ENCODE assay signal across 3 cellular contexts in genomic region chr15:75533945-75534344, GRCh38.
TF ChIP-seq lines count a peak whose summit lies in the region.

No MANE protein-coding gene starts in this region.

TF ChIP-seq in liver, 16 proteins besides CTCF, POLR2A, EP300 and RAD21 (continued from another document):
- no peak for TF ChIP-seq YY1 (IDR thresholded peaks at IDR 0.05)
- TF ChIP-seq MAX (IDR thresholded peaks at IDR 0.05): no peak
- no peak for TF ChIP-seq ATF3 (IDR thresholded peaks at IDR 0.05)
- TF ChIP-seq, protein P1, sequence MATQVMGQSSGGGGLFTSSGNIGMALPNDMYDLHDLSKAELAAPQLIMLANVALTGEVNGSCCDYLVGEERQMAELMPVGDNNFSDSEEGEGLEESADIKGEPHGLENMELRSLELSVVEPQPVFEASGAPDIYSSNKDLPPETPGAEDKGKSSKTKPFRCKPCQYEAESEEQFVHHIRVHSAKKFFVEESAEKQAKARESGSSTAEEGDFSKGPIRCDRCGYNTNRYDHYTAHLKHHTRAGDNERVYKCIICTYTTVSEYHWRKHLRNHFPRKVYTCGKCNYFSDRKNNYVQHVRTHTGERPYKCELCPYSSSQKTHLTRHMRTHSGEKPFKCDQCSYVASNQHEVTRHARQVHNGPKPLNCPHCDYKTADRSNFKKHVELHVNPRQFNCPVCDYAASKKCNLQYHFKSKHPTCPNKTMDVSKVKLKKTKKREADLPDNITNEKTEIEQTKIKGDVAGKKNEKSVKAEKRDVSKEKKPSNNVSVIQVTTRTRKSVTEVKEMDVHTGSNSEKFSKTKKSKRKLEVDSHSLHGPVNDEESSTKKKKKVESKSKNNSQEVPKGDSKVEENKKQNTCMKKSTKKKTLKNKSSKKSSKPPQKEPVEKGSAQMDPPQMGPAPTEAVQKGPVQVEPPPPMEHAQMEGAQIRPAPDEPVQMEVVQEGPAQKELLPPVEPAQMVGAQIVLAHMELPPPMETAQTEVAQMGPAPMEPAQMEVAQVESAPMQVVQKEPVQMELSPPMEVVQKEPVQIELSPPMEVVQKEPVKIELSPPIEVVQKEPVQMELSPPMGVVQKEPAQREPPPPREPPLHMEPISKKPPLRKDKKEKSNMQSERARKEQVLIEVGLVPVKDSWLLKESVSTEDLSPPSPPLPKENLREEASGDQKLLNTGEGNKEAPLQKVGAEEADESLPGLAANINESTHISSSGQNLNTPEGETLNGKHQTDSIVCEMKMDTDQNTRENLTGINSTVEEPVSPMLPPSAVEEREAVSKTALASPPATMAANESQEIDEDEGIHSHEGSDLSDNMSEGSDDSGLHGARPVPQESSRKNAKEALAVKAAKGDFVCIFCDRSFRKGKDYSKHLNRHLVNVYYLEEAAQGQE (IDR thresholded peaks at IDR 0.05): no peak
- no peak for TF ChIP-seq JUND (IDR thresholded peaks at IDR 0.05)
- TF ChIP-seq FOXA1 (IDR thresholded peaks at IDR 0.05): no peak
- TF ChIP-seq SP1 (IDR thresholded peaks at IDR 0.05): no peak
- TF ChIP-seq, protein P2, sequence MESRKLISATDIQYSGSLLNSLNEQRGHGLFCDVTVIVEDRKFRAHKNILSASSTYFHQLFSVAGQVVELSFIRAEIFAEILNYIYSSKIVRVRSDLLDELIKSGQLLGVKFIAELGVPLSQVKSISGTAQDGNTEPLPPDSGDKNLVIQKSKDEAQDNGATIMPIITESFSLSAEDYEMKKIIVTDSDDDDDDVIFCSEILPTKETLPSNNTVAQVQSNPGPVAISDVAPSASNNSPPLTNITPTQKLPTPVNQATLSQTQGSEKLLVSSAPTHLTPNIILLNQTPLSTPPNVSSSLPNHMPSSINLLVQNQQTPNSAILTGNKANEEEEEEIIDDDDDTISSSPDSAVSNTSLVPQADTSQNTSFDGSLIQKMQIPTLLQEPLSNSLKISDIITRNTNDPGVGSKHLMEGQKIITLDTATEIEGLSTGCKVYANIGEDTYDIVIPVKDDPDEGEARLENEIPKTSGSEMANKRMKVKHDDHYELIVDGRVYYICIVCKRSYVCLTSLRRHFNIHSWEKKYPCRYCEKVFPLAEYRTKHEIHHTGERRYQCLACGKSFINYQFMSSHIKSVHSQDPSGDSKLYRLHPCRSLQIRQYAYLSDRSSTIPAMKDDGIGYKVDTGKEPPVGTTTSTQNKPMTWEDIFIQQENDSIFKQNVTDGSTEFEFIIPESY (IDR thresholded peaks at IDR 0.05): no peak
- no peak for TF ChIP-seq TAF1 (conservative IDR thresholded peaks at IDR 0.05)
- TF ChIP-seq HNF4G (IDR thresholded peaks at IDR 0.05): no peak
- TF ChIP-seq RXRA (IDR thresholded peaks at IDR 0.05): no peak
- TF ChIP-seq FOXA2 (IDR thresholded peaks at IDR 0.05): no peak

TF ChIP-seq in HepG2, 621 proteins besides CTCF, POLR2A, EP300 and RAD21 (continued from another document):
- TF ChIP-seq DBP (CRISPR knock-in tag; IDR thresholded peaks at IDR 0.05; ENCODE audit: not compliant biosample characterization) (no peak), JUN (CRISPR knock-in tag; IDR thresholded peaks at IDR 0.05) (no peak), ZNF101 (CRISPR knock-in tag; IDR thresholded peaks at IDR 0.05; ENCODE audit: borderline replicate concordance, low read depth) (no peak), BRD4 (CRISPR knock-in tag; IDR thresholded peaks at IDR 0.05) (no peak), RXRB (CRISPR knock-in tag; IDR thresholded peaks at IDR 0.05; ENCODE audit: borderline replicate concordance) (no peak), CCAR2 (optimal IDR thresholded peaks at IDR 0.05; ENCODE audit: low read depth, low read length) (no peak), ZSCAN29 (CRISPR knock-in tag; conservative IDR thresholded peaks at IDR 0.05) (no peak), ZMYM4 (CRISPR knock-in tag; IDR thresholded peaks at IDR 0.05) (no peak), ZNF329 (CRISPR knock-in tag; IDR thresholded peaks at IDR 0.05; ENCODE audit: low read depth) (no peak), ONECUT2 (CRISPR knock-in tag; IDR thresholded peaks at IDR 0.05) (no peak), ZSCAN30 (CRISPR knock-in tag; IDR thresholded peaks at IDR 0.05) (no peak), ZFP62 (CRISPR knock-in tag; IDR thresholded peaks at IDR 0.05) (no peak), CREBL2 (CRISPR knock-in tag; IDR thresholded peaks at IDR 0.05; ENCODE audit: borderline replicate concordance) (no peak), ZBTB37 (CRISPR knock-in tag; IDR thresholded peaks at IDR 0.05) (no peak), RFXAP (CRISPR knock-in tag; IDR thresholded peaks at IDR 0.05; ENCODE audit: borderline replicate concordance) (no peak), ZBED4 (CRISPR knock-in tag; IDR thresholded peaks at IDR 0.05; ENCODE audit: borderline replicate concordance) (no peak), ZNF841 (CRISPR knock-in tag; IDR thresholded peaks at IDR 0.05; ENCODE audit: borderline replicate concordance) (no peak), EZH2 (conservative IDR thresholded peaks at IDR 0.05; ENCODE audit: low read depth, low read length) (no peak), HNF4G (IDR thresholded peaks at IDR 0.05; ENCODE audit: borderline replicate concordance, low read depth, low read length) (no peak), HNF4G (CRISPR knock-in tag; IDR thresholded peaks at IDR 0.05; ENCODE audit: borderline replicate concordance, low read depth) (no peak)

TF ChIP-seq in WTC11, 78 proteins besides CTCF, POLR2A, EP300 and RAD21 (continued from another document):
- TF ChIP-seq, protein P3, sequence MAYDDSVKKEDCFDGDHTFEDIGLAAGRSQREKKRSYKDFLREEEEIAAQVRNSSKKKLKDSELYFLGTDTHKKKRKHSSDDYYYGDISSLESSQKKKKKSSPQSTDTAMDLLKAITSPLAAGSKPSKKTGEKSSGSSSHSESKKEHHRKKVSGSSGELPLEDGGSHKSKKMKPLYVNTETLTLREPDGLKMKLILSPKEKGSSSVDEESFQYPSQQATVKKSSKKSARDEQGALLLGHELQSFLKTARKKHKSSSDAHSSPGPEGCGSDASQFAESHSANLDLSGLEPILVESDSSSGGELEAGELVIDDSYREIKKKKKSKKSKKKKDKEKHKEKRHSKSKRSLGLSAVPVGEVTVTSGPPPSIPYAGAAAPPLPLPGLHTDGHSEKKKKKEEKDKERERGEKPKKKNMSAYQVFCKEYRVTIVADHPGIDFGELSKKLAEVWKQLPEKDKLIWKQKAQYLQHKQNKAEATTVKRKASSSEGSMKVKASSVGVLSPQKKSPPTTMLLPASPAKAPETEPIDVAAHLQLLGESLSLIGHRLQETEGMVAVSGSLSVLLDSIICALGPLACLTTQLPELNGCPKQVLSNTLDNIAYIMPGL (CRISPR knock-in tag; IDR thresholded peaks at IDR 0.05): no peak
- no peak for TF ChIP-seq TEAD1 (CRISPR knock-in tag; IDR thresholded peaks at IDR 0.05)
- TF ChIP-seq, protein P4, sequence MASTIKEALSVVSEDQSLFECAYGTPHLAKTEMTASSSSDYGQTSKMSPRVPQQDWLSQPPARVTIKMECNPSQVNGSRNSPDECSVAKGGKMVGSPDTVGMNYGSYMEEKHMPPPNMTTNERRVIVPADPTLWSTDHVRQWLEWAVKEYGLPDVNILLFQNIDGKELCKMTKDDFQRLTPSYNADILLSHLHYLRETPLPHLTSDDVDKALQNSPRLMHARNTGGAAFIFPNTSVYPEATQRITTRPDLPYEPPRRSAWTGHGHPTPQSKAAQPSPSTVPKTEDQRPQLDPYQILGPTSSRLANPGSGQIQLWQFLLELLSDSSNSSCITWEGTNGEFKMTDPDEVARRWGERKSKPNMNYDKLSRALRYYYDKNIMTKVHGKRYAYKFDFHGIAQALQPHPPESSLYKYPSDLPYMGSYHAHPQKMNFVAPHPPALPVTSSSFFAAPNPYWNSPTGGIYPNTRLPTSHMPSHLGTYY (CRISPR knock-in tag; IDR thresholded peaks at IDR 0.05): no peak
- no peak for TF ChIP-seq GTF2I (CRISPR knock-in tag; conservative IDR thresholded peaks at IDR 0.05)
- TF ChIP-seq, protein P5, sequence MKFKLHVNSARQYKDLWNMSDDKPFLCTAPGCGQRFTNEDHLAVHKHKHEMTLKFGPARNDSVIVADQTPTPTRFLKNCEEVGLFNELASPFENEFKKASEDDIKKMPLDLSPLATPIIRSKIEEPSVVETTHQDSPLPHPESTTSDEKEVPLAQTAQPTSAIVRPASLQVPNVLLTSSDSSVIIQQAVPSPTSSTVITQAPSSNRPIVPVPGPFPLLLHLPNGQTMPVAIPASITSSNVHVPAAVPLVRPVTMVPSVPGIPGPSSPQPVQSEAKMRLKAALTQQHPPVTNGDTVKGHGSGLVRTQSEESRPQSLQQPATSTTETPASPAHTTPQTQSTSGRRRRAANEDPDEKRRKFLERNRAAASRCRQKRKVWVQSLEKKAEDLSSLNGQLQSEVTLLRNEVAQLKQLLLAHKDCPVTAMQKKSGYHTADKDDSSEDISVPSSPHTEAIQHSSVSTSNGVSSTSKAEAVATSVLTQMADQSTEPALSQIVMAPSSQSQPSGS (CRISPR knock-in tag; IDR thresholded peaks at IDR 0.05; ENCODE audit: borderline replicate concordance, low read depth): no peak
- no peak for TF ChIP-seq CREM (CRISPR knock-in tag; IDR thresholded peaks at IDR 0.05)
- TF ChIP-seq, protein P6, sequence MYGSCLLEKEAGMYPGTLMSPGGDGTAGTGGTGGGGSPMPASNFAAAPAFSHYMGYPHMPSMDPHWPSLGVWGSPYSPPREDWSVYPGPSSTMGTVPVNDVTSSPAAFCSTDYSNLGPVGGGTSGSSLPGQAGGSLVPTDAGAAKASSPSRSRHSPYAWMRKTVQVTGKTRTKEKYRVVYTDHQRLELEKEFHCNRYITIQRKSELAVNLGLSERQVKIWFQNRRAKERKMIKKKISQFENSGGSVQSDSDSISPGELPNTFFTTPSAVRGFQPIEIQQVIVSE (CRISPR knock-in tag; IDR thresholded peaks at IDR 0.05; ENCODE audit: borderline replicate concordance): no peak
- TF ChIP-seq ZNF219 (CRISPR knock-in tag; IDR thresholded peaks at IDR 0.05; ENCODE audit: borderline replicate concordance): no peak
- no peak for TF ChIP-seq JUN (CRISPR knock-in tag; IDR thresholded peaks at IDR 0.05)
- no peak for TF ChIP-seq MYBL2 (CRISPR knock-in tag; IDR thresholded peaks at IDR 0.05)
- no peak for TF ChIP-seq NR2C2 (CRISPR knock-in tag; IDR thresholded peaks at IDR 0.05)
- no peak for TF ChIP-seq PREB (CRISPR knock-in tag; IDR thresholded peaks at IDR 0.05; ENCODE audit: borderline replicate concordance)
- no peak for TF ChIP-seq MXD4 (CRISPR knock-in tag; IDR thresholded peaks at IDR 0.05; ENCODE audit: borderline replicate concordance)
- TF ChIP-seq SP1 (CRISPR knock-in tag; conservative IDR thresholded peaks at IDR 0.05): no peak
- no peak for TF ChIP-seq KAT7 (CRISPR knock-in tag; IDR thresholded peaks at IDR 0.05; ENCODE audit: borderline replicate concordance)
- no peak for TF ChIP-seq FOXJ3 (CRISPR knock-in tag; IDR thresholded peaks at IDR 0.05; ENCODE audit: borderline replicate concordance)
- TF ChIP-seq USF1 (CRISPR knock-in tag; IDR thresholded peaks at IDR 0.05): no peak
- TF ChIP-seq, protein P7, sequence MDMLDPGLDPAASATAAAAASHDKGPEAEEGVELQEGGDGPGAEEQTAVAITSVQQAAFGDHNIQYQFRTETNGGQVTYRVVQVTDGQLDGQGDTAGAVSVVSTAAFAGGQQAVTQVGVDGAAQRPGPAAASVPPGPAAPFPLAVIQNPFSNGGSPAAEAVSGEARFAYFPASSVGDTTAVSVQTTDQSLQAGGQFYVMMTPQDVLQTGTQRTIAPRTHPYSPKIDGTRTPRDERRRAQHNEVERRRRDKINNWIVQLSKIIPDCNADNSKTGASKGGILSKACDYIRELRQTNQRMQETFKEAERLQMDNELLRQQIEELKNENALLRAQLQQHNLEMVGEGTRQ (CRISPR knock-in tag; IDR thresholded peaks at IDR 0.05): no peak
TF ChIP-seq in WTC11: peak in this region for 0.
